In genomic region chr6:20338160-20338559, GRCh38 we compare ENCODE assay signal across 24 cellular contexts.
"Had no signal": no experiment of that assay in that cellular context is flagged by ENCODE, and none has a peak within 500 bp of the region (broad histone marks: within the 10 kb centered on the region; RNA-seq: fewer than 3 reads in every experiment).

No MANE protein-coding gene starts in this region.

- H3K4me3 ChIP-seq: esophagus muscularis mucosa, gastroesophageal sphincter, heart left ventricle, left lung, lung, prostate gland, right atrium auricular region, thyroid gland had no signal

- H3K4me1 ChIP-seq: esophagus muscularis mucosa, gastroesophageal sphincter, left lung, prostate gland, right atrium auricular region, thyroid gland had no signal

- DNase-seq: activated CD4-positive, alpha-beta T cell treated with anti-CD3 and anti-CD28 coated beads, Interleukin-2, amount 10 ng/mL, durations not matched to agents 7 days and 5 days; activated CD8-positive, alpha-beta memory T cell treated with anti-CD3 and anti-CD28 coated beads, Interleukin-2, amount 10 ng/mL, durations not matched to agents 7 days and 5 days; activated CD8-positive, alpha-beta T cell treated with anti-CD3 and anti-CD28 coated beads for 36 hours; activated effector memory CD4-positive, alpha-beta T cell treated with anti-CD3 and anti-CD28 coated beads, Interleukin-2, amount 50 U/mL, for 16 hours; activated naive CD4-positive, alpha-beta T cell treated with anti-CD3 and anti-CD28 coated beads, Interleukin-2, amount 10 ng/mL, durations not matched to agents 7 days and 5 days; activated naive CD8-positive, alpha-beta T cell treated with anti-CD3 and anti-CD28 coated beads, Interleukin-2, amount 50 U/mL, for 24 hours; activated T-cell treated with anti-CD3 and anti-CD28 coated beads for 4 hours; aorta; brain microvascular endothelial cell; central memory CD4-positive, alpha-beta T cell; effector memory CD4-positive, alpha-beta T cell; heart left ventricle; left lung; naive thymus-derived CD8-positive, alpha-beta T cell; stimulated activated CD4-positive, alpha-beta T cell treated with anti-CD3 and anti-CD28 coated beads, Interleukin-1b, Interleukin-23, amount 100 ng/mL, for 48 hours; substantia nigra; thyroid gland had no signal

- H3K27me3 ChIP-seq: brain microvascular endothelial cell, left lung, right atrium auricular region, thyroid gland had no signal

- H3K9me3 ChIP-seq: esophagus muscularis mucosa, gastroesophageal sphincter, heart left ventricle, left lung, prostate gland, right atrium auricular region, thyroid gland had no signal

- H3K36me3 ChIP-seq: brain microvascular endothelial cell, esophagus muscularis mucosa, gastroesophageal sphincter, heart left ventricle, left lung, prostate gland, right atrium auricular region, thyroid gland had no signal

- H3K27ac ChIP-seq: brain microvascular endothelial cell, esophagus muscularis mucosa, gastroesophageal sphincter, heart left ventricle, left lung, prostate gland, right atrium auricular region, thyroid gland, VCaP had no signal

- ATAC-seq: activated CD4-positive, CD25-positive, alpha-beta regulatory T cell treated with anti-CD3 and anti-CD28 coated beads, Interleukin-2, amount 50 U/mL, for 24 hours; activated CD8-positive, alpha-beta memory T cell treated with anti-CD3 and anti-CD28 coated beads, Interleukin-2, amount 10 ng/mL, durations not matched to agents 7 days and 5 days; activated CD8-positive, alpha-beta T cell treated with anti-CD3 and anti-CD28 coated beads for 36 hours; activated naive CD8-positive, alpha-beta T cell treated with anti-CD3 and anti-CD28 coated beads, Interleukin-2, amount 50 U/mL, for 24 hours; gastroesophageal sphincter; heart left ventricle; left lung; naive thymus-derived CD8-positive, alpha-beta T cell had no signal
